Comparison of ENCODE assay signal across 25 cellular contexts in the genomic region with DNA sequence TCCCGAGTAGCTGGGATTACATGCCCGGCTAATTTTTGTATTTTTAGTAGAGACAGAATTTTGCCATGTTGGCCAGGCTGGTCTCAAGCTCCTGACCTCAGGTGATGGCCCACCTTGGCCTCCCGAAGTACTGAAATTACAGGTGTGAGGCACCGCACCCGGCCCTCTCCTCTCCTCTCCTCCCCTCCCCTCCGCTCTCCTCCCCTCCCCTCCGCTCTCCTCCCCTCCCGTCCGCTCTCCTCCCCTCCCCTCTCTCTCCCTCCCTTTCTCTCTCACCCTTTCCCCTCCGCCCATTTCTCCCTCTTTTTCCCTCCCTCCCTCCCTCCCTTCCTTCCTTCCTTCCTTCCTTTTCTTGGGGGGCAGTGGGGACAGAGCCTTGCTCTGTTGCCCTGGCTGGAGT. TPM values are rescaled to one million over a fixed set of nuclear protein-coding genes. Genes with fewer than 3 reads are reported as not detected.
A peak's percentile ranks its signal among the peaks of the same experiment; 100 is the strongest.
DNase-seq lines count a peak whose midpoint lies in the region; ATAC-seq and TF ChIP-seq lines count a peak whose summit lies in the region.
"Had no signal": no experiment of that assay in that cellular context is flagged by ENCODE, and none has a peak within 500 bp of the region (broad histone marks: within the 10 kb centered on the region; RNA-seq: fewer than 3 reads in every experiment).

No MANE protein-coding gene starts in this region.

- H3K27me3 Mint-ChIP-seq in activated T-cell treated with anti-CD3 and anti-CD28 coated beads, Interleukin-2, amount 50 U/mL, for 24 hours: no peaks in the 10 kb centered on the region
- no peaks in the 10 kb centered on the region for H3K27me3 Mint-ChIP-seq in activated CD8-positive, alpha-beta T cell treated with anti-CD3 and anti-CD28 coated beads for 36 hours
- H3K27me3 Mint-ChIP-seq in dendritic cell treated with granulocyte-macrophage colony-stimulating factor and Interleukin-4, amounts not matched to agents 40 ng/mL and 50 ng/mL, for 4 days: peaks cover 2% of the 10 kb centered on the region
- H3K27me3 Mint-ChIP-seq in stimulated activated naive CD8-positive, alpha-beta T cell treated with anti-CD3 and anti-CD28 coated beads, Interleukin-15, amount 100 ng/mL, for 72 hours: no peaks in the 10 kb centered on the region

- H3K79me2 ChIP-seq in mesendoderm (ENCODE audit: control insufficient read depth, insufficient read depth, low read length): no peaks in the 10 kb centered on the region

- no peaks in the 10 kb centered on the region for H3K79me1 ChIP-seq in mesendoderm (ENCODE audit: low read length)

- H3K27ac Mint-ChIP-seq in activated T-cell treated with anti-CD3 and anti-CD28 coated beads, Interleukin-2, amount 50 U/mL, for 24 hours: peak overlapping the region; percentile 79
- H3K27ac Mint-ChIP-seq in activated CD8-positive, alpha-beta T cell treated with anti-CD3 and anti-CD28 coated beads for 36 hours: peak overlapping the region; percentile 96
- peak overlapping the region; percentile 25 for H3K27ac Mint-ChIP-seq in dendritic cell treated with granulocyte-macrophage colony-stimulating factor and Interleukin-4, amounts not matched to agents 40 ng/mL and 50 ng/mL, for 4 days
- peak overlapping the region; percentile 88 to 97 for H3K27ac Mint-ChIP-seq in stimulated activated naive CD8-positive, alpha-beta T cell treated with anti-CD3 and anti-CD28 coated beads, Interleukin-15, amount 100 ng/mL, for 72 hours

- H3K9me3 Mint-ChIP-seq in activated T-cell treated with anti-CD3 and anti-CD28 coated beads, Interleukin-2, amount 50 U/mL, for 24 hours: no peaks in the 10 kb centered on the region
- no peaks in the 10 kb centered on the region for H3K9me3 Mint-ChIP-seq in activated CD8-positive, alpha-beta T cell treated with anti-CD3 and anti-CD28 coated beads for 36 hours
- no peaks in the 10 kb centered on the region for H3K9me3 Mint-ChIP-seq in dendritic cell treated with granulocyte-macrophage colony-stimulating factor and Interleukin-4, amounts not matched to agents 40 ng/mL and 50 ng/mL, for 4 days
- no peaks in the 10 kb centered on the region for H3K9me3 Mint-ChIP-seq in stimulated activated naive CD8-positive, alpha-beta T cell treated with anti-CD3 and anti-CD28 coated beads, Interleukin-15, amount 100 ng/mL, for 72 hours

- H3K18ac ChIP-seq in mesendoderm (ENCODE audit: low read length): no peak overlapping the region

- no peak overlapping the region for H2AK5ac ChIP-seq in mesendoderm (ENCODE audit: low read length)

- no peak overlapping the region for H2BK120ac ChIP-seq in mesendoderm (ENCODE audit: low read depth, low read length)

- no peak overlapping the region for H4K8ac ChIP-seq in mesendoderm (ENCODE audit: low read depth, low read length)

- POLR2A ChIA-PET in activated CD8-positive, alpha-beta T cell treated with anti-CD3 and anti-CD28 coated beads for 36 hours (lab: Charles Lee): interaction anchor here (1.1 kb wide), 1 partner anchor 9 kb away, joined by 3 read pairs; no protein-coding TSS in a partner anchor

- no peak overlapping the region for H2BK15ac ChIP-seq in mesendoderm (replicated peaks; ENCODE audit: low read depth)

- H3K4me1 Mint-ChIP-seq in activated T-cell treated with anti-CD3 and anti-CD28 coated beads, Interleukin-2, amount 50 U/mL, for 24 hours (ENCODE audit: low read depth): peaks cover 61% of the 10 kb centered on the region
- H3K4me1 Mint-ChIP-seq in activated CD8-positive, alpha-beta T cell treated with anti-CD3 and anti-CD28 coated beads for 36 hours (ENCODE audit: low read depth): peaks cover 81% of the 10 kb centered on the region
- H3K4me1 Mint-ChIP-seq in dendritic cell treated with granulocyte-macrophage colony-stimulating factor and Interleukin-4, amounts not matched to agents 40 ng/mL and 50 ng/mL, for 4 days (ENCODE audit: low read depth): peaks cover 24% of the 10 kb centered on the region
- peaks cover 88% of the 10 kb centered on the region for H3K4me1 Mint-ChIP-seq in stimulated activated naive CD8-positive, alpha-beta T cell treated with anti-CD3 and anti-CD28 coated beads, Interleukin-15, amount 100 ng/mL, for 72 hours

- H3K4me3 ChIP-seq in mesendoderm (ENCODE audit: low read length): no peak overlapping the region
- H3K4me3 ChIP-seq: K562 had no signal

- no peak overlapping the region for H3K4ac ChIP-seq in mesendoderm (ENCODE audit: low read depth, low read length)

- H3K27ac ChIP-seq in mesendoderm (ENCODE audit: low read depth, low read length): no peak overlapping the region
- H3K27ac ChIP-seq: RWPE1 had no signal

- H3K23ac ChIP-seq in mesendoderm (ENCODE audit: low read length): no peak overlapping the region

- TF ChIP-seq CTCF in activated CD8-positive, alpha-beta T cell treated with anti-CD3 and anti-CD28 coated beads for 36 hours (IDR thresholded peaks at IDR 0.05): no peak

- H3K36me3 ChIP-seq in mesendoderm (ENCODE audit: control insufficient read depth, insufficient read depth, low read length): no peaks in the 10 kb centered on the region

- CTCF ChIA-PET in activated CD8-positive, alpha-beta T cell treated with anti-CD3 and anti-CD28 coated beads for 36 hours (lab: Charles Lee): interaction anchor here (2.2 kb wide), 1 partner anchor 24 kb away, joined by 5 read pairs; no protein-coding TSS in a partner anchor

- H3K4me3 Mint-ChIP-seq in activated T-cell treated with anti-CD3 and anti-CD28 coated beads, Interleukin-2, amount 50 U/mL, for 24 hours: no peak overlapping the region
- H3K4me3 Mint-ChIP-seq in activated CD8-positive, alpha-beta T cell treated with anti-CD3 and anti-CD28 coated beads for 36 hours: peak overlapping the region; percentile 64
- H3K4me3 Mint-ChIP-seq in dendritic cell treated with granulocyte-macrophage colony-stimulating factor and Interleukin-4, amounts not matched to agents 40 ng/mL and 50 ng/mL, for 4 days: no peak overlapping the region
- peak overlapping the region; percentile 82 to 88 for H3K4me3 Mint-ChIP-seq in stimulated activated naive CD8-positive, alpha-beta T cell treated with anti-CD3 and anti-CD28 coated beads, Interleukin-15, amount 100 ng/mL, for 72 hours

- no peaks in the 10 kb centered on the region for H3K36me3 Mint-ChIP-seq in activated T-cell treated with anti-CD3 and anti-CD28 coated beads, Interleukin-2, amount 50 U/mL, for 24 hours (ENCODE audit: low read depth)
- H3K36me3 Mint-ChIP-seq in activated CD8-positive, alpha-beta T cell treated with anti-CD3 and anti-CD28 coated beads for 36 hours (ENCODE audit: low read depth): peaks cover 9% of the 10 kb centered on the region
- no peaks in the 10 kb centered on the region for H3K36me3 Mint-ChIP-seq in dendritic cell treated with granulocyte-macrophage colony-stimulating factor and Interleukin-4, amounts not matched to agents 40 ng/mL and 50 ng/mL, for 4 days (ENCODE audit: low read depth)

- H2BK5ac ChIP-seq in mesendoderm (ENCODE audit: low read length): no peak overlapping the region

- no peaks in the 10 kb centered on the region for H3K27me3 ChIP-seq in mesendoderm (ENCODE audit: insufficient read depth, low read length, poor library complexity)

- no CpG with 5 or more reads among the region's 10 CpGs for WGBS in mesendoderm (ENCODE audit: extremely low coverage, insufficient coverage, low lambda C conversion rate)

- no peak for DNase-seq in activated T-cell treated with anti-CD3 and anti-CD28 coated beads, Interleukin-2, amount 50 U/mL, for 24 hours
- no peak for DNase-seq in activated T-cell treated with anti-CD3 and anti-CD28 coated beads for 4 hours
- DNase-seq in activated CD8-positive, alpha-beta T cell treated with anti-CD3 and anti-CD28 coated beads for 36 hours: no peak
- DNase-seq in stimulated activated naive CD8-positive, alpha-beta T cell treated with anti-CD3 and anti-CD28 coated beads, Interleukin-15, amount 100 ng/mL, for 72 hours: no peak
- no peak for DNase-seq in OCI-M1 (lab: John Stamatoyannopoulos, UW)
- DNase-seq in HT-29 (ENCODE audit: low spot score): no peak
- no peak for DNase-seq in mesendoderm
- DNase-seq: AML-193, C1 segment of cervical spinal cord, DMS53, GDM1, NCI-H1092 treated with DMSO at 0.1 percent for 48 hours, NCI-H1436 treated with DMSO at 0.1 percent for 48 hours, NCI-H1930, NCI-H2227 treated with DMSO at 0.1 percent for 48 hours, NCI-H510A, SIG-M5, SK-N-SH had no signal

- H3K4me2 ChIP-seq in mesendoderm (ENCODE audit: low read length): no peak overlapping the region
- H3K4me2 ChIP-seq: SK-N-SH had no signal

- H3K9ac ChIP-seq in mesendoderm (ENCODE audit: low read length): no peak overlapping the region
- H3K9ac ChIP-seq: SK-N-SH had no signal

- H3K4me1 ChIP-seq in mesendoderm (ENCODE audit: control insufficient read depth, low read depth, low read length): no peaks in the 10 kb centered on the region

- ATAC-seq in activated CD8-positive, alpha-beta T cell treated with anti-CD3 and anti-CD28 coated beads for 36 hours: no peak
- no peak for ATAC-seq in stimulated activated naive CD8-positive, alpha-beta T cell treated with anti-CD3 and anti-CD28 coated beads, Interleukin-15, amount 100 ng/mL, for 72 hours
- ATAC-seq: HepG2, K562 had no signal

- intact Hi-C loops in activated CD8-positive, alpha-beta T cell treated with anti-CD3 and anti-CD28 coated beads for 36 hours (cut with micrococcal nuclease): no loop called here
- intact Hi-C loops in dendritic cell treated with granulocyte-macrophage colony-stimulating factor and Interleukin-4, amounts not matched to agents 40 ng/mL and 50 ng/mL, for 4 days (cut with micrococcal nuclease): no loop called here

- no peak overlapping the region for H4K5ac ChIP-seq in mesendoderm (ENCODE audit: low read length)

- no peak overlapping the region for H3K56ac ChIP-seq in mesendoderm (ENCODE audit: low read length)

RNA-seq across cellular contexts. Expression of a gene that starts 28.4 kb away (rescaled TPM):
- total RNA-seq in activated CD8-positive, alpha-beta T cell treated with anti-CD3 and anti-CD28 coated beads for 36 hours: 100 to 1,000 TPM; 319 to 321 TPM
- total RNA-seq in HT-29 (2014; rRNA removed; shearing (Covaris generic)): not detected in 2 replicates
- 0.27 TPM for polyA plus RNA-seq in mesendoderm (2013, experiment 1 of 2)
- 0.25 TPM for polyA plus RNA-seq in mesendoderm (2013, experiment 2 of 2)
- total RNA-seq: A172, H4, HepG2, K562 had no signal
- polyA plus RNA-seq: AG04450, K562, SK-N-SH had no signal

RNA-seq across cellular contexts. Expression of a gene that starts 42.6 kb away (rescaled TPM):
- 100 to 1,000 TPM; 419 to 432 TPM for total RNA-seq in activated CD8-positive, alpha-beta T cell treated with anti-CD3 and anti-CD28 coated beads for 36 hours
- total RNA-seq in HT-29 (2014; rRNA removed; shearing (Covaris generic)): not detected in 2 replicates
- 0.37 TPM for polyA plus RNA-seq in mesendoderm (2013, experiment 1 of 2)
- 0.31 TPM for polyA plus RNA-seq in mesendoderm (2013, experiment 2 of 2)
- total RNA-seq: A172, H4, HepG2 had no signal
- polyA plus RNA-seq: AG04450, K562 had no signal

Comparison
In these comparisons a context has a peak if more than half of its experiments do, and no peak if none do; other contexts are left out.
1. H3K27ac Mint-ChIP-seq: peak in every context shown above with its lines; median percentile 96 in activated CD8-positive, alpha-beta T cell treated with anti-CD3 and anti-CD28 coated beads for 36 hours; 92 in stimulated activated naive CD8-positive, alpha-beta T cell treated with anti-CD3 and anti-CD28 coated beads, Interleukin-15, amount 100 ng/mL, for 72 hours; 79 in activated T-cell treated with anti-CD3 and anti-CD28 coated beads, Interleukin-2, amount 50 U/mL, for 24 hours; 25 in dendritic cell treated with granulocyte-macrophage colony-stimulating factor and Interleukin-4, amounts not matched to agents 40 ng/mL and 50 ng/mL, for 4 days.
2. H3K4me3 Mint-ChIP-seq: peak in activated CD8-positive, alpha-beta T cell treated with anti-CD3 and anti-CD28 coated beads for 36 hours (single experiment) and stimulated activated naive CD8-positive, alpha-beta T cell treated with anti-CD3 and anti-CD28 coated beads, Interleukin-15, amount 100 ng/mL, for 72 hours (2 of 2); none in activated T-cell treated with anti-CD3 and anti-CD28 coated beads, Interleukin-2, amount 50 U/mL, for 24 hours (single experiment) and dendritic cell treated with granulocyte-macrophage colony-stimulating factor and Interleukin-4, amounts not matched to agents 40 ng/mL and 50 ng/mL, for 4 days (single experiment).
3. RNA of a gene that starts 28.4 kb away (total RNA-seq): 319 to 321 TPM in activated CD8-positive, alpha-beta T cell treated with anti-CD3 and anti-CD28 coated beads for 36 hours; not detected in HT-29; every median in the first group is over 100 times any median in the second.
4. RNA of a gene that starts 42.6 kb away (total RNA-seq): 419 to 432 TPM in activated CD8-positive, alpha-beta T cell treated with anti-CD3 and anti-CD28 coated beads for 36 hours; not detected in HT-29; every median in the first group is over 100 times any median in the second.